ENCODE assay signal across 9 cellular contexts in the genomic region with DNA sequence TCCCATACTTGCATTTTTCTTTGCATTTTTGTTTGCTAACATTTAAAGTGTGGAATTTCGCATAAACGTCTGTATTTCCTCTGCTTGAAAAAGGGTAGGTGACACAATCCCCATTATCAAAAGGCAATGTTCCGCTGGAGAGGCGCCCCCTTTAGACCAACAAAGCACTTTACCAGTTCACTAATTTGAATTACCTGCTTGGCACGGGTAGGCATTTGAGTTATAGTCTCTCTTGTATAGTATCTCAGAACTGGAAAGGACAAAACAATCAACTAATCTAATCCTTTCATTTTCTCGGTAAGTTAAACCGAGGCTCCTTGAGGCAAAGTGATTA. TPM values are rescaled to one million over a fixed set of nuclear protein-coding genes. Genes with fewer than 3 reads are reported as not detected.
A peak's percentile ranks its signal among the peaks of the same experiment; 100 is the strongest.
DNase-seq lines count a peak whose midpoint lies in the region; ATAC-seq, FAIRE-seq and TF ChIP-seq lines count a peak whose summit lies in the region.
"Had no signal": no experiment of that assay in that cellular context is flagged by ENCODE, and none has a peak within 500 bp of the region (broad histone marks: within the 10 kb centered on the region; RNA-seq: fewer than 3 reads in every experiment).

No MANE protein-coding gene starts in this region.

- peaks cover 10% of the 10 kb centered on the region for H3K27me3 ChIP-seq in CD4-positive, alpha-beta memory T cell (ENCODE audit: insufficient read depth, low read length)
- peaks cover 5% of the 10 kb centered on the region for H3K27me3 ChIP-seq in adrenal gland
- H3K27me3 ChIP-seq in iPS-15b (ENCODE audit: control insufficient read depth, insufficient read depth, low read length): peaks cover 13% of the 10 kb centered on the region
- H3K27me3 ChIP-seq in skeletal muscle tissue (ENCODE audit: control insufficient read depth in 3 of 3, insufficient read depth in 3 of 3, low read length in 3 of 3): peaks cover 0 to 3% (median 0%) of the 10 kb centered on the region in 3 donors

- peak; percentile 41 for ATAC-seq in HG03175 (IDR thresholded peaks at IDR 0.05; ENCODE audit: unreplicated experiment)

- peak overlapping the region; percentile 85 to 96 (median 90) for H3K4me3 Mint-ChIP-seq in CD4-positive, alpha-beta memory T cell

- peaks cover 0 to 3% (median under 1%) of the 10 kb centered on the region in 8 donors for H3K9me3 Mint-ChIP-seq in CD4-positive, alpha-beta memory T cell

- H3K4me1 Mint-ChIP-seq in CD4-positive, alpha-beta memory T cell: peaks cover 12 to 25% (median 18%) of the 10 kb centered on the region in 4 donors

- DNase-seq in CD4-positive, alpha-beta memory T cell: peak in 4 of 5 donors; percentile 20 to 30 (median 26)
- DNase-seq in GM19239 (ENCODE audit: insufficient read length, low spot score) (peak; percentile 9), NCI-H510A (lab: John Stamatoyannopoulos, UW) (peak; percentile 28), adrenal gland (peak in 2 of 7 donors; percentile 11 to 17), CD1c-positive myeloid dendritic cell (ENCODE audit: extremely low spot score) (no peak)

- peaks cover 0 to 2% of the 10 kb centered on the region in 2 donors for H3K36me3 Mint-ChIP-seq in CD4-positive, alpha-beta memory T cell

- peak overlapping the region in 6 of 7 donors; percentile 31 to 76 (median 71) for H3K27ac Mint-ChIP-seq in CD4-positive, alpha-beta memory T cell

- no peak for TF ChIP-seq POLR2A in adrenal gland (IDR thresholded peaks at IDR 0.05)

- intact Hi-C loops in CD4-positive, alpha-beta memory T cell (cut with micrococcal nuclease): no loop called here
- intact Hi-C loops in adrenal gland (cut with DNase I): no loop called here

- 1 to 2% (median 2%) methylated on average over 7 of the region's 7 CpGs for WGBS in adrenal gland, 4 donors

- peak in 4 of 6 experiments; percentile 18 to 38 (median 27) for TF ChIP-seq CTCF in adrenal gland (IDR thresholded peaks at IDR 0.05)

- CTCF ChIA-PET in CD4-positive, alpha-beta memory T cell (lab: Charles Lee; ENCODE audit: partially characterized antibody): interaction anchor here (1.2 to 1.5 kb wide), 2 partner anchors 28 to 232 kb away, joined by 4 read pairs; a partner anchor contains a TSS

- peak overlapping the region; percentile 4 for H3K9ac ChIP-seq in iPS-15b (ENCODE audit: low read depth, low read length)
- peak overlapping the region; percentile 57 to 74 (median 65) for H3K9ac ChIP-seq in skeletal muscle tissue (ENCODE audit: low read depth in 1 of 3, low read length in 3 of 3)

- no peaks in the 10 kb centered on the region for H3K36me3 ChIP-seq in CD4-positive, alpha-beta memory T cell (ENCODE audit: insufficient read depth, low read length)
- H3K36me3 ChIP-seq in adrenal gland (replicated peaks in 1 of 2) (no peaks in the 10 kb centered on the region), iPS-15b (ENCODE audit: control insufficient read depth, insufficient read depth, low read length) (no peaks in the 10 kb centered on the region), skeletal muscle tissue (ENCODE audit: control insufficient read depth in 3 of 3, insufficient read depth in 3 of 3, low read length in 3 of 3) (no peaks in the 10 kb centered on the region)

- H3K9me3 ChIP-seq in CD4-positive, alpha-beta memory T cell (ENCODE audit: control insufficient read depth in 1 of 2, low read length in 2 of 2): no peaks in the 10 kb centered on the region
- H3K9me3 ChIP-seq in adrenal gland (replicated peaks in 1 of 3) (no peaks in the 10 kb centered on the region), iPS-15b (ENCODE audit: control insufficient read depth, insufficient read depth, low read length) (no peaks in the 10 kb centered on the region), skeletal muscle tissue (ENCODE audit: control insufficient read depth in 3 of 3, low read length in 3 of 3) (no peaks in the 10 kb centered on the region)

- peaks cover 22% of the 10 kb centered on the region for H3K4me1 ChIP-seq in CD4-positive, alpha-beta memory T cell (ENCODE audit: insufficient read depth, low read length)
- H3K4me1 ChIP-seq in adrenal gland (replicated peaks in 1 of 2) (peaks cover 7 to 19% of the 10 kb centered on the region in 2 donors), iPS-15b (ENCODE audit: control insufficient read depth, insufficient read depth, low read length) (peaks cover 3% of the 10 kb centered on the region), skeletal muscle tissue (ENCODE audit: control insufficient read depth in 3 of 3, insufficient read depth in 3 of 3, low read length in 3 of 3) (peaks cover 6 to 13% (median 11%) of the 10 kb centered on the region in 3 donors)

- FAIRE-seq in GM19239 (lab: Jason Lieb, UNC): no peak
- FAIRE-seq: TTC549 had no signal

- POLR2A ChIA-PET in CD4-positive, alpha-beta memory T cell (lab: Charles Lee; ENCODE audit: partially characterized antibody): interaction anchor here (1.5 kb wide), 1 partner anchor 78 kb away, joined by 4 read pairs; a partner anchor contains a TSS

- H3K27me3 Mint-ChIP-seq in CD4-positive, alpha-beta memory T cell: peaks cover 19 to 34% of the 10 kb centered on the region in 2 donors

- H3K27ac ChIP-seq in CD4-positive, alpha-beta memory T cell (ENCODE audit: low read depth, low read length): no peak overlapping the region
- H3K27ac ChIP-seq in adrenal gland (peak overlapping the region in 1 of 5 donors; percentile 30), skeletal muscle tissue (ENCODE audit: low read depth, low read length) (no peak overlapping the region)

- H3K4me3 ChIP-seq in CD4-positive, alpha-beta memory T cell (ENCODE audit: low read length in 2 of 2): peak overlapping the region; percentile 37 to 68
- H3K4me3 ChIP-seq in adrenal gland (peak overlapping the region in 2 of 4 donors; percentile 60 to 66), iPS-15b (ENCODE audit: low read depth, low read length) (peak overlapping the region; percentile 99), skeletal muscle tissue (ENCODE audit: low read length in 3 of 3) (peak overlapping the region; percentile 82 to 88 (median 86))

RNA-seq across cellular contexts. Expression of a gene that starts 0.8 kb away (rescaled TPM):
- total RNA-seq in CD4-positive, alpha-beta memory T cell: under 1 TPM in 1 of 2 experiments, not detected in 1; 0.29 TPM
- polyA plus RNA-seq in CD4-positive, alpha-beta memory T cell: not detected
- under 1 TPM in 2 of 8 donors, not detected in 6; 0.08 to 0.13 TPM for total RNA-seq in adrenal gland
- polyA plus RNA-seq in adrenal gland: under 1 TPM in 1 of 3 donors, not detected in 2; 0.37 TPM
- total RNA-seq in skeletal muscle tissue: not detected
